ENCODE assay signal across 14 cellular contexts in genomic region chr5:56569576-56569975, GRCh38.
DNase-seq lines count a peak whose midpoint lies in the region; ATAC-seq, FAIRE-seq and TF ChIP-seq lines count a peak whose summit lies in the region.
"Had no signal": no experiment of that assay in that cellular context is flagged by ENCODE, and none has a peak within 500 bp of the region (broad histone marks: within the 10 kb centered on the region; RNA-seq: fewer than 3 reads in every experiment).

No MANE protein-coding gene starts in this region.

- no peaks in the 10 kb centered on the region for H3K9me3 Mint-ChIP-seq in astrocyte (ENCODE audit: unreplicated experiment)
- H3K9me3 Mint-ChIP-seq: central memory CD8-positive, alpha-beta T cell had no signal

- H3K27me3 ChIP-seq in right atrium auricular region: no peaks in the 10 kb centered on the region
- H3K27me3 ChIP-seq in astrocyte (ENCODE audit: insufficient read depth, low read length): peaks cover 13% of the 10 kb centered on the region

- no peak overlapping the region for H3K27ac Mint-ChIP-seq in astrocyte (ENCODE audit: unreplicated experiment)
- H3K27ac Mint-ChIP-seq: activated CD4-positive, alpha-beta T cell treated with anti-CD3 and anti-CD28 coated beads, Interleukin-2, amount 10 ng/mL, durations not matched to agents 24 days and 14 days; T-cell had no signal

- no peak overlapping the region for H3K9ac ChIP-seq in astrocyte (ENCODE audit: low read length)

- no peak overlapping the region for H3K4me3 ChIP-seq in right atrium auricular region
- H3K4me3 ChIP-seq in astrocyte (ENCODE audit: insufficient read depth, low read depth, low read length): no peak overlapping the region

- H3K36me3 ChIP-seq in right atrium auricular region: no peaks in the 10 kb centered on the region
- no peaks in the 10 kb centered on the region for H3K36me3 ChIP-seq in astrocyte (ENCODE audit: insufficient read depth, low read length)

- H3K4me3 Mint-ChIP-seq in astrocyte (ENCODE audit: unreplicated experiment): no peak overlapping the region
- H3K4me3 Mint-ChIP-seq: activated CD4-positive, alpha-beta T cell treated with anti-CD3 and anti-CD28 coated beads, Interleukin-2, amount 10 ng/mL, durations not matched to agents 24 days and 14 days; central memory CD8-positive, alpha-beta T cell; T-cell had no signal

- H3K27ac ChIP-seq in right atrium auricular region (no peak overlapping the region), astrocyte (ENCODE audit: low read depth, low read length) (no peak overlapping the region)

- H4K20me1 ChIP-seq in astrocyte (ENCODE audit: insufficient read depth, low read length): no peaks in the 10 kb centered on the region

- H3K4me1 ChIP-seq in right atrium auricular region: no peaks in the 10 kb centered on the region
- no peaks in the 10 kb centered on the region for H3K4me1 ChIP-seq in astrocyte (ENCODE audit: insufficient read depth, low read length)

- no peak for TF ChIP-seq CTCF in right atrium auricular region (IDR thresholded peaks at IDR 0.05)
- no peak for TF ChIP-seq CTCF in astrocyte (IDR thresholded peaks at IDR 0.05; ENCODE audit: insufficient read depth, low read depth, low read length)

- no peak overlapping the region for H3K4me2 ChIP-seq in astrocyte (ENCODE audit: low read length)

- H3K79me2 ChIP-seq in astrocyte (ENCODE audit: insufficient read depth, low read length): no peaks in the 10 kb centered on the region

- no peak overlapping the region for H2AFZ ChIP-seq in astrocyte (ENCODE audit: low read depth, low read length)

- no peak for FAIRE-seq in astrocyte (lab: Jason Lieb, UNC)

- intact Hi-C loops in Right ventricle myocardium superior (cut with DNase I): no loop called here

- peaks cover 6% of the 10 kb centered on the region for H3K4me1 Mint-ChIP-seq in astrocyte (ENCODE audit: low read depth, unreplicated experiment)
- H3K4me1 Mint-ChIP-seq: central memory CD8-positive, alpha-beta T cell had no signal

- H3K36me3 Mint-ChIP-seq in astrocyte (ENCODE audit: low read depth, unreplicated experiment): no peaks in the 10 kb centered on the region
- H3K36me3 Mint-ChIP-seq: T-cell had no signal

- DNase-seq in Right ventricle myocardium superior (no peak), right atrium auricular region (ENCODE audit: low spot score) (no peak), astrocyte (ENCODE audit: low read depth) (peak; percentile 9), glomerular visceral epithelial cell (ENCODE audit: extremely low spot score) (peak; percentile 7), stromal cell of bone marrow (ENCODE audit: low read depth) (peak; percentile 81), putamen (ENCODE audit: low spot score) (no peak), OCI-M1 (lab: John Stamatoyannopoulos, UW) (no peak), NCI-H526 treated with DMSO at 0.1 percent for 48 hours (lab: John Stamatoyannopoulos, UW) (no peak)
- DNase-seq: activated CD4-positive, alpha-beta T cell treated with anti-CD3 and anti-CD28 coated beads, Interleukin-2, amount 10 ng/mL, durations not matched to agents 24 days and 14 days; activated effector memory CD4-positive, alpha-beta T cell treated with Interleukin-2 at 50 U/mL for 16 hours; foreskin melanocyte; NCI-H2029 treated with DMSO at 0.1 percent for 48 hours; T-cell had no signal

- peak; percentile 75 for ATAC-seq in Right ventricle myocardium superior (ENCODE audit: poor library complexity)
- ATAC-seq: T-cell had no signal

- H3K27me3 Mint-ChIP-seq in astrocyte (ENCODE audit: low read depth, unreplicated experiment): peaks cover 16% of the 10 kb centered on the region
- H3K27me3 Mint-ChIP-seq: T-cell had no signal

- H3K9me3 ChIP-seq in right atrium auricular region (peaks cover 0 to 8% of the 10 kb centered on the region in 2 donors), astrocyte (ENCODE audit: insufficient read depth, low read depth, low read length) (peaks cover 2% of the 10 kb centered on the region)

Comparison
In these comparisons a context has a peak if more than half of its experiments do, and no peak if none do; other contexts are left out.
1. DNase-seq: peak in astrocyte (single experiment), glomerular visceral epithelial cell (single experiment) and stromal cell of bone marrow (single experiment); none in Right ventricle myocardium superior (single experiment), right atrium auricular region (single experiment), putamen (single experiment), OCI-M1 (single experiment) and NCI-H526 treated with DMSO at 0.1 percent for 48 hours (single experiment).